1 cellular context compared by ENCODE assay signal in the genomic region with DNA sequence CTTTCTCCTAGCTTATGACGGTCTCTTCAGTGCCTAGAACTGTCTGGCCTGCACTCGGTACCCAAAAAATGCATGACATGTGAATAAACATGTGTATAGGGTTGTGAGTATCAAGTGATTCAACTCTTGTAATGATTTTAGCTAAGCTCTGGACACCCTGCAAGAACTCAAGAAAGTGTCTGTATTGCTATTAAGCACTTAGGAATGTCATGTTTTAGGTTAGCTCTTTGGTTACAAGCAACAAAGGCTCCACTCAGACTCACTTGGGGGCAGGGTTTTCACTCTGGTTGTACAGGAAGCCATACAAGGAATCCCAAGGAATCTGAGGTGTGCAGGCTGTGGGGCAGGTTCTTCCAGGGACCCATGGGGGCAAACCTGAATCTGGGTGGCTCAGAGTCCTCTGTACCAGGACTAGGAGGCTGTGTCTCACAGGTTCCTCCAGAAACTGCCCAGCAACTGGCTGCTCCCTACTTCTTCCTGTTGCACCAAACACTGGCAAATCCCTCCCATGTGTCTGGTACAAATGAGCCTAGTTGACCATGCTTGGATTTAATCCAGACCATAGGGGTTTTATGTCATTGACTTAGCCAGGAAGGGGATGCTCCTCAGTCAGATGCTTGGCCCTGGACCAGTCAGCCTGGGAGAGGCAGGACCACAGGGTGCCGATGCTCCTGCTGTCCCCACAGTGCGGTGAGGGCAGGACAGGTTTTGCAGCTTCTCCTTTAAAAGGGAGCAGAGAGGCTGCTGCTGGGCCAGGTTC.
TF ChIP-seq lines count a peak whose summit lies in the region.

No MANE protein-coding gene starts in this region.

TF ChIP-seq in IMR-90, 13 proteins besides CTCF, POLR2A, EP300 and RAD21:
- TF ChIP-seq, protein P1, sequence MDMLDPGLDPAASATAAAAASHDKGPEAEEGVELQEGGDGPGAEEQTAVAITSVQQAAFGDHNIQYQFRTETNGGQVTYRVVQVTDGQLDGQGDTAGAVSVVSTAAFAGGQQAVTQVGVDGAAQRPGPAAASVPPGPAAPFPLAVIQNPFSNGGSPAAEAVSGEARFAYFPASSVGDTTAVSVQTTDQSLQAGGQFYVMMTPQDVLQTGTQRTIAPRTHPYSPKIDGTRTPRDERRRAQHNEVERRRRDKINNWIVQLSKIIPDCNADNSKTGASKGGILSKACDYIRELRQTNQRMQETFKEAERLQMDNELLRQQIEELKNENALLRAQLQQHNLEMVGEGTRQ (IDR thresholded peaks at IDR 0.05; ENCODE audit: low read depth, low read length): no peak
- TF ChIP-seq RFX5 (IDR thresholded peaks at IDR 0.05; ENCODE audit: low read depth, low read length) (no peak), FOS (IDR thresholded peaks at IDR 0.05; ENCODE audit: low read depth, low read length) (no peak), MAZ (IDR thresholded peaks at IDR 0.05; ENCODE audit: borderline replicate concordance, low read depth, low read length) (no peak), CHD1 (IDR thresholded peaks at IDR 0.05; ENCODE audit: low read depth, low read length) (no peak)
